ENCODE assay signal across 8 cellular contexts in genomic region chr6:6546318-6547110, GRCh38. TPM values are rescaled to one million over a fixed set of nuclear protein-coding genes. Genes with fewer than 3 reads are reported as not detected.
A peak's percentile ranks its signal among the peaks of the same experiment; 100 is the strongest.
DNase-seq lines count a peak whose midpoint lies in the region; ATAC-seq and TF ChIP-seq lines count a peak whose summit lies in the region.

No MANE protein-coding gene starts in this region.

- intact Hi-C loops in esophagus squamous epithelium (cut with DNase I): loop anchor here (5.0 kb wide), 1 partner anchor 489 kb away; no protein-coding TSS in a partner anchor
- intact Hi-C loops in naive thymus-derived CD4-positive, alpha-beta T cell (cut with micrococcal nuclease): loop anchor here (1.0 to 10.0 kb wide), 12 partner anchors 231 to 1403 kb away; partner anchors contain the start of gene NRN1 (in 1 of the 2)
- intact Hi-C loops in vagina (cut with DNase I): loop anchor here (10.0 kb wide), 1 partner anchor 1402 kb away; no protein-coding TSS in a partner anchor

- peak; percentile 39 for ATAC-seq in GM21717 (IDR thresholded peaks at IDR 0.05; ENCODE audit: unreplicated experiment)
- ATAC-seq in activated CD8-positive, alpha-beta memory T cell treated with anti-CD3 and anti-CD28 coated beads, Interleukin-2, amount 10 ng/mL, durations not matched to agents 7 days and 5 days: peak; percentile 63
- ATAC-seq in naive thymus-derived CD4-positive, alpha-beta T cell: peak; percentile 63

- H3K27me3 ChIP-seq in KMS-11 (ENCODE audit: insufficient read depth, low read depth) (no peaks in the 10 kb centered on the region), esophagus squamous epithelium (peaks cover 0 to 82% (median 7%) of the 10 kb centered on the region in 4 donors), vagina (no peaks in the 10 kb centered on the region)
- H3K27me3 ChIP-seq in naive thymus-derived CD4-positive, alpha-beta T cell (ENCODE audit: control insufficient read depth in 2 of 2, insufficient read depth in 2 of 2, low read length in 2 of 2): peaks cover 0 to 16% of the 10 kb centered on the region in 2 donors

- POLR2A ChIA-PET in naive thymus-derived CD4-positive, alpha-beta T cell (lab: Charles Lee): no interaction called here
- POLR2A ChIA-PET in RWPE1 (lab: Yijun Ruan, JAX; ENCODE audit: low non-redundant PET): no interaction called here

- TF ChIP-seq CTCF in GM10266 (IDR thresholded peaks at IDR 0.05; ENCODE audit: control insufficient read depth, insufficient read depth, low read depth, missing control alignments) (no peak), KMS-11 (conservative IDR thresholded peaks at IDR 0.05; ENCODE audit: low read depth, low read length) (no peak), esophagus squamous epithelium (IDR thresholded peaks at IDR 0.05) (no peak), vagina (IDR thresholded peaks at IDR 0.05) (no peak), RWPE1 (conservative IDR thresholded peaks at IDR 0.05; ENCODE audit: low read depth) (no peak)

- WGBS in esophagus squamous epithelium, 2 donors: 1% methylated on average over 20 to 23 of the region's 64 CpGs

- peak overlapping the region; percentile 81 for H3K4me2 ChIP-seq in KMS-11

- no peaks in the 10 kb centered on the region for H3K9me3 Mint-ChIP-seq in activated CD8-positive, alpha-beta memory T cell treated with anti-CD3 and anti-CD28 coated beads, Interleukin-2, amount 10 ng/mL, durations not matched to agents 7 days and 5 days (ENCODE audit: low read depth)
- peaks cover 0 to 4% (median 0%) of the 10 kb centered on the region in 11 donors for H3K9me3 Mint-ChIP-seq in naive thymus-derived CD4-positive, alpha-beta T cell

- H3K9ac ChIP-seq in KMS-11: peak overlapping the region; percentile 94

- peak; percentile 55 for DNase-seq in GM10266 (ENCODE audit: extremely low spot score)
- no peak for DNase-seq in activated CD8-positive, alpha-beta memory T cell treated with anti-CD3 and anti-CD28 coated beads, Interleukin-2, amount 10 ng/mL, durations not matched to agents 7 days and 5 days
- no peak for DNase-seq in esophagus squamous epithelium (lab: John Stamatoyannopoulos, UW)
- DNase-seq in naive thymus-derived CD4-positive, alpha-beta T cell: peak in 4 of 9 donors; percentile 14 to 40 (median 24)
- no peak for DNase-seq in vagina (ENCODE audit: extremely low spot score in 2 of 2)
- DNase-seq in RWPE1 (ENCODE audit: low spot score): no peak

- H3K4me1 ChIP-seq in KMS-11 (ENCODE audit: low read depth, poor library complexity, severe bottlenecking) (peaks cover 62% of the 10 kb centered on the region), esophagus squamous epithelium (peaks cover 10 to 15% (median 13%) of the 10 kb centered on the region in 3 donors), vagina (peaks cover 14% of the 10 kb centered on the region)
- H3K4me1 ChIP-seq in naive thymus-derived CD4-positive, alpha-beta T cell (ENCODE audit: control insufficient read depth in 2 of 2, insufficient read depth in 2 of 2, low read length in 2 of 2): peaks cover 0 to 13% of the 10 kb centered on the region in 2 donors

- peaks cover 2% of the 10 kb centered on the region for H3K36me3 Mint-ChIP-seq in activated CD8-positive, alpha-beta memory T cell treated with anti-CD3 and anti-CD28 coated beads, Interleukin-2, amount 10 ng/mL, durations not matched to agents 7 days and 5 days
- peaks cover 0 to 5% (median 3%) of the 10 kb centered on the region in 5 donors for H3K36me3 Mint-ChIP-seq in naive thymus-derived CD4-positive, alpha-beta T cell

- H4K20me1 ChIP-seq in KMS-11 (ENCODE audit: insufficient read depth): no peaks in the 10 kb centered on the region

- H3K27me3 Mint-ChIP-seq in activated CD8-positive, alpha-beta memory T cell treated with anti-CD3 and anti-CD28 coated beads, Interleukin-2, amount 10 ng/mL, durations not matched to agents 7 days and 5 days: peaks cover 87% of the 10 kb centered on the region
- H3K27me3 Mint-ChIP-seq in naive thymus-derived CD4-positive, alpha-beta T cell: peaks cover 43 to 82% (median 56%) of the 10 kb centered on the region in 5 donors

- H2AFZ ChIP-seq in KMS-11 (ENCODE audit: low read depth): peak overlapping the region; percentile 96

- H3K36me3 ChIP-seq in KMS-11 (ENCODE audit: insufficient read depth): no peaks in the 10 kb centered on the region
- no peaks in the 10 kb centered on the region for H3K36me3 ChIP-seq in esophagus squamous epithelium
- H3K36me3 ChIP-seq in naive thymus-derived CD4-positive, alpha-beta T cell (ENCODE audit: control insufficient read depth in 2 of 3, insufficient read depth in 3 of 3, low read length in 3 of 3): no peaks in the 10 kb centered on the region
- H3K36me3 ChIP-seq in vagina: no peaks in the 10 kb centered on the region

- peaks cover 12% of the 10 kb centered on the region for H3K4me1 Mint-ChIP-seq in activated CD8-positive, alpha-beta memory T cell treated with anti-CD3 and anti-CD28 coated beads, Interleukin-2, amount 10 ng/mL, durations not matched to agents 7 days and 5 days
- peaks cover 0 to 9% (median 4%) of the 10 kb centered on the region in 7 donors for H3K4me1 Mint-ChIP-seq in naive thymus-derived CD4-positive, alpha-beta T cell

- H3K27ac ChIP-seq in KMS-11 (peak overlapping the region; percentile 99), esophagus squamous epithelium (peak overlapping the region in 3 of 4 donors; percentile 10 to 27 (median 18)), vagina (no peak overlapping the region), RWPE1 (no peak overlapping the region)
- H3K27ac ChIP-seq in naive thymus-derived CD4-positive, alpha-beta T cell (ENCODE audit: low read depth, low read length): no peak overlapping the region

- no peak for TF ChIP-seq POLR2A in esophagus squamous epithelium (IDR thresholded peaks at IDR 0.05)
- no peak for TF ChIP-seq POLR2A in vagina (IDR thresholded peaks at IDR 0.05)

- CTCF ChIA-PET in activated CD8-positive, alpha-beta memory T cell treated with anti-CD3 and anti-CD28 coated beads, Interleukin-2, amount 10 ng/mL, durations not matched to agents 7 days and 5 days (lab: Charles Lee): interaction anchor here (0.8 to 3.3 kb wide), 32 partner anchors 8 to 1244 kb away, joined by 3 to 28 read pairs (median 5); no protein-coding TSS in a partner anchor
- CTCF ChIA-PET in naive thymus-derived CD4-positive, alpha-beta T cell (lab: Charles Lee): interaction anchor here (0.6 to 3.1 kb wide), 16 partner anchors 9 to 1405 kb away, joined by 3 to 26 read pairs (median 5); no protein-coding TSS in a partner anchor
- CTCF ChIA-PET in RWPE1 (lab: Yijun Ruan, JAX): interaction anchor here (1.0 to 1.9 kb wide), 10 partner anchors 8 to 1403 kb away, joined by 3 to 13 read pairs (median 4); no protein-coding TSS in a partner anchor

- H3K9me3 ChIP-seq in esophagus squamous epithelium: no peaks in the 10 kb centered on the region
- H3K9me3 ChIP-seq in naive thymus-derived CD4-positive, alpha-beta T cell (ENCODE audit: control insufficient read depth in 2 of 3, low read length in 3 of 3): no peaks in the 10 kb centered on the region
- H3K9me3 ChIP-seq in vagina: no peaks in the 10 kb centered on the region

- H3K4me3 ChIP-seq in KMS-11 (IDR thresholded peaks at IDR 0.05; ENCODE audit: insufficient read depth, low read depth, low read length) (no peak overlapping the region), esophagus squamous epithelium (peak overlapping the region; percentile 24 to 67 (median 43)), vagina (peak overlapping the region; percentile 37 to 49)
- H3K4me3 ChIP-seq in naive thymus-derived CD4-positive, alpha-beta T cell (ENCODE audit: low read length): peak overlapping the region; percentile 59

- peak overlapping the region; percentile 34 for H3K4me3 Mint-ChIP-seq in activated CD8-positive, alpha-beta memory T cell treated with anti-CD3 and anti-CD28 coated beads, Interleukin-2, amount 10 ng/mL, durations not matched to agents 7 days and 5 days
- peak overlapping the region; percentile 75 to 88 (median 81) for H3K4me3 Mint-ChIP-seq in naive thymus-derived CD4-positive, alpha-beta T cell

- no peaks in the 10 kb centered on the region for H3K79me2 ChIP-seq in KMS-11 (ENCODE audit: insufficient read depth, low read depth)

- H3K27ac Mint-ChIP-seq in activated CD8-positive, alpha-beta memory T cell treated with anti-CD3 and anti-CD28 coated beads, Interleukin-2, amount 10 ng/mL, durations not matched to agents 7 days and 5 days: no peak overlapping the region
- peak overlapping the region in 2 of 9 donors; percentile 7 to 33 for H3K27ac Mint-ChIP-seq in naive thymus-derived CD4-positive, alpha-beta T cell

RNA-seq across cellular contexts. Expression of gene LY86, which starts 42.0 kb away (rescaled TPM):
- 1 to 10 TPM; 1.2 to 1.7 TPM for total RNA-seq in activated CD8-positive, alpha-beta memory T cell treated with anti-CD3 and anti-CD28 coated beads, Interleukin-2, amount 10 ng/mL, durations not matched to agents 7 days and 5 days
- total RNA-seq in esophagus squamous epithelium: 1 to 10 TPM in 2 of 4 donors, not detected in 2; 2.3 TPM
- 10 to 100 TPM in 2 of 5 experiments, 1 to 10 TPM in 3; 1.5 to 19.6 (median 4.5) TPM for total RNA-seq in naive thymus-derived CD4-positive, alpha-beta T cell
- polyA plus RNA-seq in naive thymus-derived CD4-positive, alpha-beta T cell: 1 to 10 TPM; 5.4 to 9.7 TPM
- total RNA-seq in vagina: 4.9 TPM

Comparison
In these comparisons a context has a peak if more than half of its experiments do, and no peak if none do; other contexts are left out.
1. H3K27ac ChIP-seq: peak in KMS-11 (single experiment) and esophagus squamous epithelium (3 of 4); none in naive thymus-derived CD4-positive, alpha-beta T cell (single experiment), vagina (single experiment) and RWPE1 (single experiment).
2. Peak in every context shown above with its lines, with median percentiles within 50 percentile points of each other: ATAC-seq.